ENCODE assay signal across 16 cellular contexts in the genomic region with DNA sequence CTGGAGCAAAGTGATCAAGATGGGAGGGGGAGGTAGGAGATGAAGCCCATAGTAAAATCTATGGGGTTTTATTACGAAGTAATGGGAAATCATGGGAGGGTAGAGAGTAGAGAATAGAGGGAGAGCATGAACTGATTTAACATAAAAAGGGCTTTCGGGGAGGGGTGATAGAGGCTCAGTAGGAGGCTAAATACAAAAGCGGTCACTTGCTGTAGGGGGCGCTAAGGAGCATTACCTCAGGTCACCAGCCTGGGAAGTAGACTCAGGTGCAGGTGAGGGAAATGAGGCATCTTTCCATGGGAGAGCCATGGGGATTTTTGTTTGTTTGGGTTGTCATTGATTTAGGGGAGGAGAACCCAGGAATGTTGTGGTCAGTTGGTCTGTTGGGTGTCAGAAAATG. TPM values are rescaled to one million over a fixed set of nuclear protein-coding genes. Genes with fewer than 3 reads are reported as not detected.
A peak's percentile ranks its signal among the peaks of the same experiment; 100 is the strongest.
DNase-seq lines count a peak whose midpoint lies in the region; ATAC-seq, FAIRE-seq and TF ChIP-seq lines count a peak whose summit lies in the region.
"Had no signal": no experiment of that assay in that cellular context is flagged by ENCODE, and none has a peak within 500 bp of the region (broad histone marks: within the 10 kb centered on the region; RNA-seq: fewer than 3 reads in every experiment).

No MANE protein-coding gene starts in this region.

- H3K4me1 ChIP-seq in Karpas-422 (ENCODE audit: low read length) = no peaks in the 10 kb centered on the region
- H3K4me1 ChIP-seq in upper lobe of right lung = no peaks in the 10 kb centered on the region

- no peak for ATAC-seq in upper lobe of right lung
- no peak for ATAC-seq in left ventricle myocardium superior
- ATAC-seq: stimulated activated memory B cell treated with anti-CD40 and anti-IgM and Interleukin-4, amounts not matched to agents 10 μg/mL and 1 μg/mL and 100 μg/mL, for 72 hours had no signal

- no peak overlapping the region for H3K4me2 ChIP-seq in Karpas-422 (ENCODE audit: low read depth, low read length, poor library complexity, severe bottlenecking)

- H3K9me2 ChIP-seq in Karpas-422 (replicated peaks; ENCODE audit: insufficient read depth, low read length) = no peaks in the 10 kb centered on the region

- TF ChIP-seq CTCF in cardiac fibroblast (IDR thresholded peaks at IDR 0.05; ENCODE audit: low read depth, low read length) = peak; percentile 14
- TF ChIP-seq CTCF in upper lobe of right lung (IDR thresholded peaks at IDR 0.05) = peak; percentile 12

- no peak for FAIRE-seq in urothelium cell line (lab: Jason Lieb, UNC)

- H3K9me3 ChIP-seq in Karpas-422 (ENCODE audit: low read length) (no peaks in the 10 kb centered on the region), upper lobe of right lung (no peaks in the 10 kb centered on the region)

- H4K20me1 ChIP-seq in Karpas-422 (ENCODE audit: insufficient read depth, low read depth, low read length) = no peaks in the 10 kb centered on the region

- H3K27ac ChIP-seq in Karpas-422 (ENCODE audit: low read length) = no peak overlapping the region
- no peak overlapping the region for H3K27ac ChIP-seq in upper lobe of right lung

- H3K27me3 ChIP-seq in Karpas-422 (ENCODE audit: low read length) (no peaks in the 10 kb centered on the region), upper lobe of right lung (no peaks in the 10 kb centered on the region)

- peak; percentile 39 for DNase-seq in stimulated activated CD4-positive, alpha-beta T cell treated with anti-CD3 and anti-CD28 coated beads, Interleukin-15, amount 100 ng/mL, for 24 hours
- no peak for DNase-seq in stimulated activated CD4-positive, alpha-beta T cell treated with anti-CD3 and anti-CD28 coated beads, Interleukin-12 subunit alpha, Interleukin-12 subunit beta, amount 100 ng/mL, for 4 hours
- DNase-seq in Karpas-422 (peak; percentile 78), cardiac fibroblast (ENCODE audit: low read depth in 2 of 2) (no peak), upper lobe of right lung (no peak), left ventricle myocardium superior (no peak), GM19238 (ENCODE audit: insufficient read length, low spot score) (no peak), urothelium cell line (ENCODE audit: low spot score) (no peak)
- DNase-seq: activated CD4-positive, alpha-beta T cell treated with anti-CD3 and anti-CD28 coated beads for 4 hours; activated gamma-delta T cell treated with Interleukin-2 at 50 U/mL for 16 hours; CD4-positive, CD25-positive, alpha-beta regulatory T cell; NCI-H1092; NCI-H446; posterior cingulate gyrus had no signal

- no peak overlapping the region for H2AFZ ChIP-seq in Karpas-422 (ENCODE audit: low read length)

- no peak overlapping the region for H3K9ac ChIP-seq in Karpas-422 (ENCODE audit: low read length)

- H3K79me2 ChIP-seq in Karpas-422 (ENCODE audit: low read length) = no peaks in the 10 kb centered on the region

- H3K36me3 ChIP-seq in Karpas-422 (ENCODE audit: insufficient read depth, low read length) (no peaks in the 10 kb centered on the region), upper lobe of right lung (no peaks in the 10 kb centered on the region)

- intact Hi-C loops in upper lobe of right lung (cut with DNase I) = no loop called here
- intact Hi-C loops in left ventricle myocardium superior (cut with micrococcal nuclease) = no loop called here

- H3K4me3 ChIP-seq in Karpas-422 (ENCODE audit: low read length) = no peak overlapping the region
- no peak overlapping the region for H3K4me3 ChIP-seq in cardiac fibroblast (replicated peaks in 1 of 2; ENCODE audit: low read depth in 2 of 2, low read length in 2 of 2)
- H3K4me3 ChIP-seq in upper lobe of right lung = no peak overlapping the region

RNA-seq across cellular contexts. Expression of a gene that starts 14.1 kb away (rescaled TPM):
- total RNA-seq in Karpas-422 (2014; rRNA removed; shearing (Covaris generic); ENCODE audit: low replicate concordance) = not detected in 2 replicates
- not detected for total RNA-seq in upper lobe of right lung
- not detected for total RNA-seq in left ventricle myocardium superior
- total RNA-seq: CD4-positive, CD25-positive, alpha-beta regulatory T cell; mononuclear cell had no signal

RNA-seq across cellular contexts. Expression of a gene that starts 28.1 kb away (rescaled TPM):
- not detected in 2 replicates for total RNA-seq in Karpas-422 (2014; rRNA removed; shearing (Covaris generic); ENCODE audit: low replicate concordance)
- total RNA-seq in upper lobe of right lung = 2.6 TPM
- 0.27 TPM for total RNA-seq in left ventricle myocardium superior
- total RNA-seq: CD4-positive, CD25-positive, alpha-beta regulatory T cell had no signal

RNA-seq across cellular contexts. Expression of a gene that starts 37.3 kb away (rescaled TPM):
- 5.0 and 9.3 TPM in 2 replicates for total RNA-seq in Karpas-422 (2014; rRNA removed; shearing (Covaris generic); ENCODE audit: low replicate concordance)
- total RNA-seq in upper lobe of right lung (79.8 TPM), left ventricle myocardium superior (16.1 TPM)
- total RNA-seq: CD4-positive, CD25-positive, alpha-beta regulatory T cell; mononuclear cell had no signal

RNA-seq across cellular contexts. Expression of a gene that starts 52.0 kb away (rescaled TPM):
- 0.25 TPM in 1 of 2 replicates, not detected in the other for total RNA-seq in Karpas-422 (2014; rRNA removed; shearing (Covaris generic); ENCODE audit: low replicate concordance)
- total RNA-seq in upper lobe of right lung (not detected), left ventricle myocardium superior (not detected)
- total RNA-seq: CD4-positive, CD25-positive, alpha-beta regulatory T cell; mononuclear cell had no signal

RNA-seq across cellular contexts. Expression of a gene that starts 57.1 kb away (rescaled TPM):
- total RNA-seq in Karpas-422 (2014; rRNA removed; shearing (Covaris generic); ENCODE audit: low replicate concordance) = not detected in 2 replicates
- total RNA-seq in upper lobe of right lung = not detected
- total RNA-seq in left ventricle myocardium superior = not detected
- total RNA-seq: CD4-positive, CD25-positive, alpha-beta regulatory T cell; mononuclear cell had no signal

Comparison
In these comparisons a context has a peak if more than half of its experiments do, and no peak if none do; other contexts are left out.
1. DNase-seq: peak in stimulated activated CD4-positive, alpha-beta T cell treated with anti-CD3 and anti-CD28 coated beads, Interleukin-15, amount 100 ng/mL, for 24 hours (single experiment) and Karpas-422 (single experiment); none in stimulated activated CD4-positive, alpha-beta T cell treated with anti-CD3 and anti-CD28 coated beads, Interleukin-12 subunit alpha, Interleukin-12 subunit beta, amount 100 ng/mL, for 4 hours (single experiment), cardiac fibroblast (0 of 2), upper lobe of right lung (single experiment), left ventricle myocardium superior (single experiment), GM19238 (single experiment) and urothelium cell line (single experiment).